1 cellular context compared by ENCODE assay signal in the genomic region with DNA sequence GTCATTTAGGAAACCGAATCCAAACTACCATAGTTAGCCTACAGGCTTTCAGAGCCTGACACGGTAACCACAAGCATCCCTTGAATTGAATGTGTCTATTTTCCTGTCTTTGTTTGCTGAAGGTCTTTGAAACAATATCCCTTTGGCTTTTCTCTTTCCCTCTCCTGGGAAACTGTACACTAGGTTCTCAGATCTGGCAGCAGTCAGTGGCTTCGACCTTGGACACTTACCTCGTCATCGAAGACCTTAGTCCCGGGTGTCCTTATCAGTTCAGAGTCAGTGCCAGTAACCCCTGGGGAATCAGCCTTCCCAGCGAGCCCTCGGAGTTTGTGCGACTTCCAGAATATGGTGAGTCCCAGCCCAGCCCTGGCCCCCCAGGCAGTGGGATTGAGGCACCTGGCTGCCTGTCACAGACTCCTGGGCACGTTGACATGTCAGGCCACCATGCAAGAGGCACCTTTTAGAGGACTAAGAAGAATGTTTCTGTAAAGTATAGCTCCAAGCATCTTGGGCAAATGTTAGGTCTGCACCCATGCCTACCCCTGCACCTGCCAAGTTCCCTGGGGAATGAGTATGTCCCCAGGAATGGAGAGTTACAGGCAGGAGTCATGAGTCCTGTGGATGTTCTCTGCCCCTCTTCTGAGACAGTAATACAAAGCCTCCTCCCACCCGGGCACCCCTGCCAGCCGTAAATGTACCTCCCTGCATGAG.
TF ChIP-seq lines count a peak whose summit lies in the region.

No MANE protein-coding gene starts in this region.

TF ChIP-seq in HepG2, 621 proteins besides CTCF, POLR2A, EP300 and RAD21 (continued from another document and continues in another):
- TF ChIP-seq, protein P1, sequence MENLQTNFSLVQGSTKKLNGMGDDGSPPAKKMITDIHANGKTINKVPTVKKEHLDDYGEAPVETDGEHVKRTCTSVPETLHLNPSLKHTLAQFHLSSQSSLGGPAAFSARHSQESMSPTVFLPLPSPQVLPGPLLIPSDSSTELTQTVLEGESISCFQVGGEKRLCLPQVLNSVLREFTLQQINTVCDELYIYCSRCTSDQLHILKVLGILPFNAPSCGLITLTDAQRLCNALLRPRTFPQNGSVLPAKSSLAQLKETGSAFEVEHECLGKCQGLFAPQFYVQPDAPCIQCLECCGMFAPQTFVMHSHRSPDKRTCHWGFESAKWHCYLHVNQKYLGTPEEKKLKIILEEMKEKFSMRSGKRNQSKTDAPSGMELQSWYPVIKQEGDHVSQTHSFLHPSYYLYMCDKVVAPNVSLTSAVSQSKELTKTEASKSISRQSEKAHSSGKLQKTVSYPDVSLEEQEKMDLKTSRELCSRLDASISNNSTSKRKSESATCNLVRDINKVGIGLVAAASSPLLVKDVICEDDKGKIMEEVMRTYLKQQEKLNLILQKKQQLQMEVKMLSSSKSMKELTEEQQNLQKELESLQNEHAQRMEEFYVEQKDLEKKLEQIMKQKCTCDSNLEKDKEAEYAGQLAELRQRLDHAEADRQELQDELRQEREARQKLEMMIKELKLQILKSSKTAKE (CRISPR knock-in tag; IDR thresholded peaks at IDR 0.05; ENCODE audit: borderline replicate concordance), result peak; percentile 22; the same call in 1 of the 2 replicates
- TF ChIP-seq, protein P2, sequence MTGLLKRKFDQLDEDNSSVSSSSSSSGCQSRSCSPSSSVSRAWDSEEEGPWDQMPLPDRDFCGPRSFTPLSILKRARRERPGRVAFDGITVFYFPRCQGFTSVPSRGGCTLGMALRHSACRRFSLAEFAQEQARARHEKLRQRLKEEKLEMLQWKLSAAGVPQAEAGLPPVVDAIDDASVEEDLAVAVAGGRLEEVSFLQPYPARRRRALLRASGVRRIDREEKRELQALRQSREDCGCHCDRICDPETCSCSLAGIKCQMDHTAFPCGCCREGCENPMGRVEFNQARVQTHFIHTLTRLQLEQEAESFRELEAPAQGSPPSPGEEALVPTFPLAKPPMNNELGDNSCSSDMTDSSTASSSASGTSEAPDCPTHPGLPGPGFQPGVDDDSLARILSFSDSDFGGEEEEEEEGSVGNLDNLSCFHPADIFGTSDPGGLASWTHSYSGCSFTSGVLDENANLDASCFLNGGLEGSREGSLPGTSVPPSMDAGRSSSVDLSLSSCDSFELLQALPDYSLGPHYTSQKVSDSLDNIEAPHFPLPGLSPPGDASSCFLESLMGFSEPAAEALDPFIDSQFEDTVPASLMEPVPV (CRISPR knock-in tag; IDR thresholded peaks at IDR 0.05), result no peak
- TF ChIP-seq DNMT3B (CRISPR knock-in tag; conservative IDR thresholded peaks at IDR 0.05) (peak; percentile 40), ZFP1 (CRISPR knock-in tag; IDR thresholded peaks at IDR 0.05) (0 out of 2 replicates have a peak, but pooled peaks have one; percentile 31), KLF13 (CRISPR knock-in tag; IDR thresholded peaks at IDR 0.05) (no peak), SATB2 (CRISPR knock-in tag; IDR thresholded peaks at IDR 0.05) (no peak), ZNF607 (CRISPR knock-in tag; IDR thresholded peaks at IDR 0.05; ENCODE audit: borderline replicate concordance) (peak; percentile 71; the same call in 1 of the 2 replicates), EZH2 (conservative IDR thresholded peaks at IDR 0.05; ENCODE audit: low read depth, low read length) (no peak), ZNF331 (CRISPR knock-in tag; IDR thresholded peaks at IDR 0.05) (peak; percentile 57; the same call in 1 of the 2 replicates), SIX1 (CRISPR knock-in tag; IDR thresholded peaks at IDR 0.05; ENCODE audit: borderline replicate concordance) (peak; percentile 92), RFX5 (IDR thresholded peaks at IDR 0.05; ENCODE audit: low read depth, low read length) (no peak), ZNF274 (CRISPR knock-in tag; IDR thresholded peaks at IDR 0.05) (0 out of 2 replicates have a peak, but pooled peaks have one; percentile 50), ATF1 (CRISPR knock-in tag; IDR thresholded peaks at IDR 0.05) (0 out of 2 replicates have a peak, but pooled peaks have one; percentile 44), PPARG (CRISPR knock-in tag; conservative IDR thresholded peaks at IDR 0.05) (peak; percentile 67), HOXA5 (CRISPR knock-in tag; IDR thresholded peaks at IDR 0.05) (no peak), HNRNPUL1 (IDR thresholded peaks at IDR 0.05; ENCODE audit: low read depth, low read length) (no peak), ZNF615 (CRISPR knock-in tag; IDR thresholded peaks at IDR 0.05; ENCODE audit: borderline replicate concordance) (peak; percentile 67; the same call in 1 of the 2 replicates), ZNF430 (CRISPR knock-in tag; IDR thresholded peaks at IDR 0.05) (peak; percentile 75), ZNF205 (CRISPR knock-in tag; IDR thresholded peaks at IDR 0.05) (no peak), GTF3A (CRISPR knock-in tag; conservative IDR thresholded peaks at IDR 0.05) (no peak), NFKB2 (CRISPR knock-in tag; IDR thresholded peaks at IDR 0.05; ENCODE audit: borderline replicate concordance) (peak; percentile 52; the same call in 1 of the 2 replicates), MAF1 (CRISPR knock-in tag; IDR thresholded peaks at IDR 0.05; ENCODE audit: borderline replicate concordance) (no peak), MAFK (conservative IDR thresholded peaks at IDR 0.05 in 1 of 2, IDR thresholded peaks at IDR 0.05 in 1 of 2; ENCODE audit: low read length in 2 of 2) (no peak)
- TF ChIP-seq, protein P3, sequence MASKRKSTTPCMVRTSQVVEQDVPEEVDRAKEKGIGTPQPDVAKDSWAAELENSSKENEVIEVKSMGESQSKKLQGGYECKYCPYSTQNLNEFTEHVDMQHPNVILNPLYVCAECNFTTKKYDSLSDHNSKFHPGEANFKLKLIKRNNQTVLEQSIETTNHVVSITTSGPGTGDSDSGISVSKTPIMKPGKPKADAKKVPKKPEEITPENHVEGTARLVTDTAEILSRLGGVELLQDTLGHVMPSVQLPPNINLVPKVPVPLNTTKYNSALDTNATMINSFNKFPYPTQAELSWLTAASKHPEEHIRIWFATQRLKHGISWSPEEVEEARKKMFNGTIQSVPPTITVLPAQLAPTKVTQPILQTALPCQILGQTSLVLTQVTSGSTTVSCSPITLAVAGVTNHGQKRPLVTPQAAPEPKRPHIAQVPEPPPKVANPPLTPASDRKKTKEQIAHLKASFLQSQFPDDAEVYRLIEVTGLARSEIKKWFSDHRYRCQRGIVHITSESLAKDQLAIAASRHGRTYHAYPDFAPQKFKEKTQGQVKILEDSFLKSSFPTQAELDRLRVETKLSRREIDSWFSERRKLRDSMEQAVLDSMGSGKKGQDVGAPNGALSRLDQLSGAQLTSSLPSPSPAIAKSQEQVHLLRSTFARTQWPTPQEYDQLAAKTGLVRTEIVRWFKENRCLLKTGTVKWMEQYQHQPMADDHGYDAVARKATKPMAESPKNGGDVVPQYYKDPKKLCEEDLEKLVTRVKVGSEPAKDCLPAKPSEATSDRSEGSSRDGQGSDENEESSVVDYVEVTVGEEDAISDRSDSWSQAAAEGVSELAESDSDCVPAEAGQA (IDR thresholded peaks at IDR 0.05; ENCODE audit: low read depth), result no peak
- TF ChIP-seq, protein P3 (CRISPR knock-in tag; IDR thresholded peaks at IDR 0.05; ENCODE audit: borderline replicate concordance), result no peak
- TF ChIP-seq, protein P4, sequence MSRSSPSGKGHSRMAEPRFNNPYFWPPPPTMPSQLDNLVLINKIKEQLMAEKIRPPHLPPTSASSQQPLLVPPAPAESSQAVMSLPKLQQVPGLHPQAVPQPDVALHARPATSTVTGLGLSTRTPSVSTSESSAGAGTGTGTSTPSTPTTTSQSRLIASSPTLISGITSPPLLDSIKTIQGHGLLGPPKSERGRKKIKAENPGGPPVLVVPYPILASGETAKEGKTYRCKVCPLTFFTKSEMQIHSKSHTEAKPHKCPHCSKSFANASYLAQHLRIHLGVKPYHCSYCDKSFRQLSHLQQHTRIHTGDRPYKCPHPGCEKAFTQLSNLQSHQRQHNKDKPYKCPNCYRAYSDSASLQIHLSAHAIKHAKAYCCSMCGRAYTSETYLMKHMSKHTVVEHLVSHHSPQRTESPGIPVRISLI (CRISPR knock-in tag; IDR thresholded peaks at IDR 0.05; ENCODE audit: borderline replicate concordance), result peak; percentile 54; the same call in 1 of the 2 replicates
- TF ChIP-seq, protein P5, sequence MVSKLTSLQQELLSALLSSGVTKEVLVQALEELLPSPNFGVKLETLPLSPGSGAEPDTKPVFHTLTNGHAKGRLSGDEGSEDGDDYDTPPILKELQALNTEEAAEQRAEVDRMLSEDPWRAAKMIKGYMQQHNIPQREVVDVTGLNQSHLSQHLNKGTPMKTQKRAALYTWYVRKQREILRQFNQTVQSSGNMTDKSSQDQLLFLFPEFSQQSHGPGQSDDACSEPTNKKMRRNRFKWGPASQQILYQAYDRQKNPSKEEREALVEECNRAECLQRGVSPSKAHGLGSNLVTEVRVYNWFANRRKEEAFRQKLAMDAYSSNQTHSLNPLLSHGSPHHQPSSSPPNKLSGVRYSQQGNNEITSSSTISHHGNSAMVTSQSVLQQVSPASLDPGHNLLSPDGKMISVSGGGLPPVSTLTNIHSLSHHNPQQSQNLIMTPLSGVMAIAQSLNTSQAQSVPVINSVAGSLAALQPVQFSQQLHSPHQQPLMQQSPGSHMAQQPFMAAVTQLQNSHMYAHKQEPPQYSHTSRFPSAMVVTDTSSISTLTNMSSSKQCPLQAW (CRISPR knock-in tag; IDR thresholded peaks at IDR 0.05), result peak; percentile 93
- TF ChIP-seq, protein P6, sequence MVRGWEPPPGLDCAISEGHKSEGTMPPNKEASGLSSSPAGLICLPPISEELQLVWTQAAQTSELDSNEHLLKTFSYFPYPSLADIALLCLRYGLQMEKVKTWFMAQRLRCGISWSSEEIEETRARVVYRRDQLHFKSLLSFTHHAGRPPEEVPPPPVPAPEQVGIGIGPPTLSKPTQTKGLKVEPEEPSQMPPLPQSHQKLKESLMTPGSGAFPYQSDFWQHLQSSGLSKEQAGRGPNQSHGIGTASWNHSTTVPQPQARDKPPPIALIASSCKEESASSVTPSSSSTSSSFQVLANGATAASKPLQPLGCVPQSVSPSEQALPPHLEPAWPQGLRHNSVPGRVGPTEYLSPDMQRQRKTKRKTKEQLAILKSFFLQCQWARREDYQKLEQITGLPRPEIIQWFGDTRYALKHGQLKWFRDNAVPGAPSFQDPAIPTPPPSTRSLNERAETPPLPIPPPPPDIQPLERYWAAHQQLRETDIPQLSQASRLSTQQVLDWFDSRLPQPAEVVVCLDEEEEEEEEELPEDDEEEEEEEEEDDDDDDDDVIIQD (CRISPR knock-in tag; IDR thresholded peaks at IDR 0.05; ENCODE audit: low read depth), result peak; percentile 51; the same call in 1 of the 2 replicates
- TF ChIP-seq, protein P7, sequence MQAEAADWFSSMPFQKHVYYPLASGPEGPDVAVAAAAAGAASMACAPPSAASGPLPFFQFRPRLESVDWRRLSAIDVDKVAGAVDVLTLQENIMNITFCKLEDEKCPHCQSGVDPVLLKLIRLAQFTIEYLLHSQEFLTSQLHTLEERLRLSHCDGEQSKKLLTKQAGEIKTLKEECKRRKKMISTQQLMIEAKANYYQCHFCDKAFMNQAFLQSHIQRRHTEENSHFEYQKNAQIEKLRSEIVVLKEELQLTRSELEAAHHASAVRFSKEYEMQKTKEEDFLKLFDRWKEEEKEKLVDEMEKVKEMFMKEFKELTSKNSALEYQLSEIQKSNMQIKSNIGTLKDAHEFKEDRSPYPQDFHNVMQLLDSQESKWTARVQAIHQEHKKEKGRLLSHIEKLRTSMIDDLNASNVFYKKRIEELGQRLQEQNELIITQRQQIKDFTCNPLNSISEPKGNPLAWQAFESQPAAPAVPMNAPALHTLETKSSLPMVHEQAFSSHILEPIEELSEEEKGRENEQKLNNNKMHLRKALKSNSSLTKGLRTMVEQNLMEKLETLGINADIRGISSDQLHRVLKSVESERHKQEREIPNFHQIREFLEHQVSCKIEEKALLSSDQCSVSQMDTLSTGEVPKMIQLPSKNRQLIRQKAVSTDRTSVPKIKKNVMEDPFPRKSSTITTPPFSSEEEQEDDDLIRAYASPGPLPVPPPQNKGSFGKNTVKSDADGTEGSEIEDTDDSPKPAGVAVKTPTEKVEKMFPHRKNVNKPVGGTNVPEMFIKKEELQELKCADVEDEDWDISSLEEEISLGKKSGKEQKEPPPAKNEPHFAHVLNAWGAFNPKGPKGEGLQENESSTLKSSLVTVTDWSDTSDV (CRISPR knock-in tag; IDR thresholded peaks at IDR 0.05), result no peak
- TF ChIP-seq, protein P8, sequence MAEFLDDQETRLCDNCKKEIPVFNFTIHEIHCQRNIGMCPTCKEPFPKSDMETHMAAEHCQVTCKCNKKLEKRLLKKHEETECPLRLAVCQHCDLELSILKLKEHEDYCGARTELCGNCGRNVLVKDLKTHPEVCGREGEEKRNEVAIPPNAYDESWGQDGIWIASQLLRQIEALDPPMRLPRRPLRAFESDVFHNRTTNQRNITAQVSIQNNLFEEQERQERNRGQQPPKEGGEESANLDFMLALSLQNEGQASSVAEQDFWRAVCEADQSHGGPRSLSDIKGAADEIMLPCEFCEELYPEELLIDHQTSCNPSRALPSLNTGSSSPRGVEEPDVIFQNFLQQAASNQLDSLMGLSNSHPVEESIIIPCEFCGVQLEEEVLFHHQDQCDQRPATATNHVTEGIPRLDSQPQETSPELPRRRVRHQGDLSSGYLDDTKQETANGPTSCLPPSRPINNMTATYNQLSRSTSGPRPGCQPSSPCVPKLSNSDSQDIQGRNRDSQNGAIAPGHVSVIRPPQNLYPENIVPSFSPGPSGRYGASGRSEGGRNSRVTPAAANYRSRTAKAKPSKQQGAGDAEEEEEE (CRISPR knock-in tag; IDR thresholded peaks at IDR 0.05; ENCODE audit: borderline replicate concordance), result no peak
